8 cellular contexts compared by ENCODE assay signal in the genomic region with DNA sequence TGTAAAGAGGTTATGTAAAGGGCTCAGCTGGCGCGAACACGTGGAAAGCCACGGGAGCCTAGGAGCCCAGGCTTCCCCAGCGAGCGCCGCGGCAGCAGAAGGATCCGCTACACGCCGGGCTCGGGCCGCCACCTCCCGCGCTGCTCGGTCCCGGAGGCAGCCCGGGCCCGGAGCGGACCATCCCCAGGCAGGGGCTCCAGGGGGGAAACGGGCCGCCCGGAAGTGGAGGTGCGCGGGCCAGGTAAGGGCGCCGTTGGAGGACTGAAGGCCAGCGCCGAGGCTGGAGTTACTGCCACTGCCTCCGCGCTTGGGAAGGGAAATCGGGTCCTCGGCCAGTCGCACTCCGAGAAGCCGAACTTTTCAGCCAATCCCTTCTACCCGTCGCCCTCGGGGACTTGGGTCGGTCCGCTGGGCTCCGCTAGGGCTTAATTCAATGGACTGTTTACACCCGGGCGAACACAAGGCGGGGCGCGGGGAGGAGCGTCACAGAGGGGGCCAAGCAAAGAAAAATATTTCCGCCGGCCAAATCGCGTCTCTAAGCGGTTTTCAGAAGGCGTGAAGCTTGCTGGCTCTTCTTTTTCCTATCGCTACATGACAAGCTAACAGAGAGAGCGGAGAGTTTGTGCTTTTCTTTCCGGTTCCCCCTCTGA. TPM values are rescaled to one million over a fixed set of nuclear protein-coding genes. Genes with fewer than 3 reads are reported as not detected.
A peak's percentile ranks its signal among the peaks of the same experiment; 100 is the strongest.
DNase-seq lines count a peak whose midpoint lies in the region; ATAC-seq and TF ChIP-seq lines count a peak whose summit lies in the region.

No MANE protein-coding gene starts in this region.

- H3K9me3 ChIP-seq in SU-DHL-6 (ENCODE audit: insufficient read depth, low read length) (no peaks in the 10 kb centered on the region), parathyroid adenoma (ENCODE audit: control insufficient read depth, low read length) (no peaks in the 10 kb centered on the region), tibial artery (no peaks in the 10 kb centered on the region)

- H3K4me1 ChIP-seq in parathyroid adenoma (peaks cover 10% of the 10 kb centered on the region), tibial artery (peaks cover 0 to 39% (median 26%) of the 10 kb centered on the region in 4 donors)

- H3K27me3 Mint-ChIP-seq in activated naive CD8-positive, alpha-beta T cell treated with anti-CD3 and anti-CD28 coated beads, Interleukin-2, amount 50 U/mL, for 24 hours = no peaks in the 10 kb centered on the region

- H3K36me3 ChIP-seq in SU-DHL-6 (ENCODE audit: low read length) = 0 out of 2 replicates have a peak, but pooled peaks cover 4% of the 10 kb centered on the region
- no peaks in the 10 kb centered on the region for H3K36me3 ChIP-seq in parathyroid adenoma (ENCODE audit: control insufficient read depth, insufficient read depth, low read length)
- peaks cover 0 to 6% (median 2%) of the 10 kb centered on the region in 3 donors for H3K36me3 ChIP-seq in tibial artery

- H3K36me3 Mint-ChIP-seq in activated naive CD8-positive, alpha-beta T cell treated with anti-CD3 and anti-CD28 coated beads, Interleukin-2, amount 50 U/mL, for 24 hours (ENCODE audit: low read depth) = peaks cover 33% of the 10 kb centered on the region

- H3K27me3 ChIP-seq in SU-DHL-6 (ENCODE audit: low read length) = no peaks in the 10 kb centered on the region
- H3K27me3 ChIP-seq in parathyroid adenoma (ENCODE audit: control insufficient read depth, insufficient read depth, low read length) = no peaks in the 10 kb centered on the region
- no peaks in the 10 kb centered on the region for H3K27me3 ChIP-seq in tibial artery

- H3K27ac ChIP-seq in SU-DHL-6 (ENCODE audit: low read depth, low read length) (peak overlapping the region; percentile 91), parathyroid adenoma (peak overlapping the region; percentile 100), tibial artery (peak overlapping the region; percentile 98 to 99)

- H3K4me3 Mint-ChIP-seq in activated naive CD8-positive, alpha-beta T cell treated with anti-CD3 and anti-CD28 coated beads, Interleukin-2, amount 50 U/mL, for 24 hours = peak overlapping the region; percentile 86

- TF ChIP-seq CTCF in GM13976 (IDR thresholded peaks at IDR 0.05; ENCODE audit: borderline replicate concordance, control extremely low read depth, extremely low read depth, insufficient read depth, missing control alignments) (no peak), SU-DHL-6 (IDR thresholded peaks at IDR 0.05; ENCODE audit: insufficient read depth, low read length, poor library complexity, severe bottlenecking) (no peak), parathyroid adenoma (IDR thresholded peaks at IDR 0.05) (peak; percentile 13), tibial artery (IDR thresholded peaks at IDR 0.05) (peak in 1 of 2 experiments; percentile 36)

- 0 out of 2 replicates have a peak, but pooled peaks cover 5% of the 10 kb centered on the region for H3F3A ChIP-seq in SU-DHL-6 (ENCODE audit: insufficient read depth)

- in situ Hi-C loops in GM13976 (cut with MboI; ENCODE audit: low sequenced_read_pairs, unreplicated experiment) = no loop called here

- peak; percentile 78 for ATAC-seq in HG02840 (IDR thresholded peaks at IDR 0.05; ENCODE audit: low FRiP score, unreplicated experiment)
- ATAC-seq in activated naive CD8-positive, alpha-beta T cell treated with anti-CD3 and anti-CD28 coated beads, Interleukin-2, amount 50 U/mL, for 24 hours = peak; percentile 82
- ATAC-seq in Right ventricle myocardium superior (ENCODE audit: poor library complexity) = peak; percentile 95

- H2AFZ ChIP-seq in SU-DHL-6 (ENCODE audit: low read depth, low read length, severe bottlenecking) = peak overlapping the region; percentile 83
- peak overlapping the region; percentile 95 for H2AFZ ChIP-seq in parathyroid adenoma

- H3K9ac ChIP-seq in SU-DHL-6 (ENCODE audit: low read length) (peak overlapping the region; percentile 92), parathyroid adenoma (peak overlapping the region; percentile 87)

- peak overlapping the region; percentile 99 for H3K4me2 ChIP-seq in SU-DHL-6 (ENCODE audit: low read depth, low read length, poor library complexity, severe bottlenecking)
- peak overlapping the region; percentile 84 for H3K4me2 ChIP-seq in parathyroid adenoma (ENCODE audit: low read length)

- peaks cover 12% of the 10 kb centered on the region; the same call in 1 of the 2 replicates for H4K20me1 ChIP-seq in SU-DHL-6 (ENCODE audit: low read depth, low read length)

- H3K4me3 ChIP-seq in SU-DHL-6 (ENCODE audit: insufficient read depth, low read length, poor library complexity, severe bottlenecking) (peak overlapping the region; percentile 96), parathyroid adenoma (ENCODE audit: low read depth, low read length) (peak overlapping the region; percentile 91), tibial artery (peak overlapping the region; percentile 84 to 98)

- intact Hi-C loops in Right ventricle myocardium superior (cut with DNase I) (loop anchor here (5.0 kb wide), 1 partner anchor 40 kb away; no protein-coding TSS in a partner anchor), tibial artery (cut with DNase I; ENCODE audit: low total_unique reads) (loop anchor here (5.0 kb wide), 2 partner anchors 205 to 300 kb away; a partner anchor contains a TSS)

- H3K9me3 Mint-ChIP-seq in activated naive CD8-positive, alpha-beta T cell treated with anti-CD3 and anti-CD28 coated beads, Interleukin-2, amount 50 U/mL, for 24 hours = no peaks in the 10 kb centered on the region

- H3K79me2 ChIP-seq in SU-DHL-6 (ENCODE audit: insufficient read depth, low read length) = peaks cover 40% of the 10 kb centered on the region
- peaks cover 41% of the 10 kb centered on the region for H3K79me2 ChIP-seq in parathyroid adenoma

- H3K27ac Mint-ChIP-seq in activated naive CD8-positive, alpha-beta T cell treated with anti-CD3 and anti-CD28 coated beads, Interleukin-2, amount 50 U/mL, for 24 hours = peak overlapping the region; percentile 99

- no peaks in the 10 kb centered on the region for H3K9me2 ChIP-seq in SU-DHL-6 (replicated peaks; ENCODE audit: insufficient read depth, low read length)

- DNase-seq in GM13976 (ENCODE audit: low spot score) (peak; percentile 93), NCI-H1417 treated with DMSO at 0.1 percent for 48 hours (lab: John Stamatoyannopoulos, UW) (peak; percentile 88), Right ventricle myocardium superior (peak; percentile 95), tibial artery (peak; percentile 91 to 95)
- peak; percentile 87 for DNase-seq in activated naive CD8-positive, alpha-beta T cell treated with anti-CD3 and anti-CD28 coated beads, Interleukin-2, amount 50 U/mL, for 24 hours

- peaks cover 43% of the 10 kb centered on the region for H3K4me1 Mint-ChIP-seq in activated naive CD8-positive, alpha-beta T cell treated with anti-CD3 and anti-CD28 coated beads, Interleukin-2, amount 50 U/mL, for 24 hours

RNA-seq across cellular contexts. Expression of a gene that starts 0.4 kb away (rescaled TPM):
- total RNA-seq in Right ventricle myocardium superior = 11.7 TPM

Comparison
In these comparisons a context has a peak if more than half of its experiments do, and no peak if none do; other contexts are left out.
1. Peak in every context shown above with its lines: DNase-seq, ATAC-seq, H3K4me3 ChIP-seq and H3K27ac ChIP-seq.